3 cellular contexts compared by ENCODE assay signal in genomic region chr4:91827914-91828313, GRCh38.
TF ChIP-seq lines count a peak whose summit lies in the region.

No MANE protein-coding gene starts in this region.

TF ChIP-seq in A549, 52 proteins besides CTCF, POLR2A, EP300 and RAD21:
- TF ChIP-seq FOSB (CRISPR knock-in tag; IDR thresholded peaks at IDR 0.05) (no peak), MAFK (IDR thresholded peaks at IDR 0.05; ENCODE audit: partially characterized antibody) (peak; percentile 64)

TF ChIP-seq in IMR-90, 13 proteins besides CTCF, POLR2A, EP300 and RAD21:
- TF ChIP-seq MAZ (IDR thresholded peaks at IDR 0.05; ENCODE audit: borderline replicate concordance, low read depth, low read length) (no peak), MAFK (IDR thresholded peaks at IDR 0.05; ENCODE audit: low read depth, low read length) (peak; percentile 91)
TF ChIP-seq in IMR-90: peak in this region for 1.

TF ChIP-seq in H1, 55 proteins besides CTCF, POLR2A, EP300 and RAD21:
- TF ChIP-seq GTF2F1 (IDR thresholded peaks at IDR 0.05; ENCODE audit: borderline replicate concordance, low read depth, low read length) (no peak), NRF1 (IDR thresholded peaks at IDR 0.05; ENCODE audit: low read depth, low read length) (no peak), FOSL1 (IDR thresholded peaks at IDR 0.05; ENCODE audit: insufficient read depth, low read depth, low read length) (no peak), MAFK (IDR thresholded peaks at IDR 0.05; ENCODE audit: low read depth, low read length) (peak; percentile 70; the same call in 1 of the 2 replicates)
